In genomic region chr9:38107811-38108304, GRCh38 we compare ENCODE assay signal across 1 cellular context.
TF ChIP-seq lines count a peak whose summit lies in the region.

No MANE protein-coding gene starts in this region.

TF ChIP-seq in GM12878, 131 proteins besides CTCF, POLR2A, EP300 and RAD21 (continues in another document):
- TF ChIP-seq RCOR1 (conservative IDR thresholded peaks at IDR 0.05; ENCODE audit: low read depth, low read length) (no peak), MTA2 (IDR thresholded peaks at IDR 0.05; ENCODE audit: low read depth) (peak; percentile 47; the same call in 1 of the 2 replicates), CREM (IDR thresholded peaks at IDR 0.05; ENCODE audit: low read depth) (no peak), MAX (IDR thresholded peaks at IDR 0.05; ENCODE audit: low read depth, low read length) (no peak), STAT1 (conservative IDR thresholded peaks at IDR 0.05) (no peak), SMARCA5 (IDR thresholded peaks at IDR 0.05) (peak; percentile 92), NR2C1 (IDR thresholded peaks at IDR 0.05) (no peak), BCLAF1 (IDR thresholded peaks at IDR 0.05) (no peak), ZBED1 (IDR thresholded peaks at IDR 0.05; ENCODE audit: borderline replicate concordance) (no peak), SUPT20H (IDR thresholded peaks at IDR 0.05; ENCODE audit: borderline replicate concordance, control insufficient read depth, low read depth, low read length) (no peak), SKIL (IDR thresholded peaks at IDR 0.05; ENCODE audit: low read depth, poor library complexity, severe bottlenecking) (no peak), RUNX3 (IDR thresholded peaks at IDR 0.05; ENCODE audit: low read length) (0 out of 2 replicates have a peak, but pooled peaks have one; percentile 8), GATAD2B (conservative IDR thresholded peaks at IDR 0.05; ENCODE audit: low read depth) (peak; percentile 57), SREBF2 (IDR thresholded peaks at IDR 0.05; ENCODE audit: low read length) (no peak), KAT2A (conservative IDR thresholded peaks at IDR 0.05; ENCODE audit: control insufficient read depth, low read depth, low read length) (no peak), SMC3 (IDR thresholded peaks at IDR 0.05; ENCODE audit: borderline replicate concordance, low read length) (no peak), PRDM15 (CRISPR knock-in tag; IDR thresholded peaks at IDR 0.05) (no peak), NFYA (IDR thresholded peaks at IDR 0.05; ENCODE audit: borderline replicate concordance, low read depth, low read length) (no peak), SMAD5 (IDR thresholded peaks at IDR 0.05; ENCODE audit: low read depth) (no peak), BCL3 (IDR thresholded peaks at IDR 0.05; ENCODE audit: borderline replicate concordance, insufficient read depth, low read depth, low read length, poor library complexity, severe bottlenecking) (no peak), ZBTB11 (CRISPR knock-in tag; IDR thresholded peaks at IDR 0.05) (no peak), HDAC6 (IDR thresholded peaks at IDR 0.05; ENCODE audit: unreplicated experiment) (no peak), EZH2 (IDR thresholded peaks at IDR 0.05; ENCODE audit: borderline replicate concordance, control insufficient read depth, low read depth, low read length) (no peak), ETV6 (conservative IDR thresholded peaks at IDR 0.05 in 1 of 2, IDR thresholded peaks at IDR 0.05 in 1 of 2; ENCODE audit: borderline replicate concordance in 1 of 2, low read depth in 1 of 2) (no peak), DPF2 (IDR thresholded peaks at IDR 0.05) (peak; percentile 79), PML (IDR thresholded peaks at IDR 0.05; ENCODE audit: low read length) (no peak), JUNB (IDR thresholded peaks at IDR 0.05) (no peak), HDGF (IDR thresholded peaks at IDR 0.05) (peak; percentile 54; the same call in 1 of the 2 replicates), TBL1XR1 (IDR thresholded peaks at IDR 0.05; ENCODE audit: low read depth, low read length) (no peak), SRF (IDR thresholded peaks at IDR 0.05; ENCODE audit: low read depth in 2 of 2, low read length in 2 of 2) (no peak), RB1 (IDR thresholded peaks at IDR 0.05; ENCODE audit: borderline replicate concordance) (peak; percentile 63; the same call in 1 of the 2 replicates), EGR1 (IDR thresholded peaks at IDR 0.05; ENCODE audit: borderline replicate concordance in 1 of 2, low read depth in 2 of 2, low read length in 2 of 2) (no peak), NR2F1 (conservative IDR thresholded peaks at IDR 0.05) (no peak; the same call in 1 of the 2 replicates), USF1 (IDR thresholded peaks at IDR 0.05; ENCODE audit: borderline replicate concordance, extremely low read length, insufficient read depth, low read depth, low read length) (no peak), BACH1 (IDR thresholded peaks at IDR 0.05; ENCODE audit: borderline replicate concordance) (no peak), YY1 (IDR thresholded peaks at IDR 0.05; ENCODE audit: low read depth, low read length) (no peak), MLLT1 (IDR thresholded peaks at IDR 0.05) (no peak), IKZF2 (IDR thresholded peaks at IDR 0.05) (peak in 1 of 2 experiments; percentile 43; a peak in 2 of 4 replicates), PKNOX1 (IDR thresholded peaks at IDR 0.05) (no peak), ZZZ3 (IDR thresholded peaks at IDR 0.05; ENCODE audit: control insufficient read depth, insufficient read length, low read depth) (no peak), RBBP5 (conservative IDR thresholded peaks at IDR 0.05) (no peak), IKZF1 (conservative IDR thresholded peaks at IDR 0.05) (peak; percentile 79), POLR2AphosphoS5 (IDR thresholded peaks at IDR 0.05; ENCODE audit: low read length) (no peak), KLF5 (IDR thresholded peaks at IDR 0.05; ENCODE audit: partially characterized antibody) (no peak)
